Comparison of ENCODE assay signal across 28 cellular contexts in genomic region chr2:60364441-60364840, GRCh38.
DNase-seq lines count a peak whose midpoint lies in the region; ATAC-seq and TF ChIP-seq lines count a peak whose summit lies in the region.
"Had no signal": no experiment of that assay in that cellular context is flagged by ENCODE, and none has a peak within 500 bp of the region (broad histone marks: within the 10 kb centered on the region; RNA-seq: fewer than 3 reads in every experiment).

No MANE protein-coding gene starts in this region.

- no peak for TF ChIP-seq CTCF in DOHH2 (IDR thresholded peaks at IDR 0.05; ENCODE audit: low read depth, low read length, poor library complexity, severe bottlenecking)

- H3F3A ChIP-seq in DOHH2 (ENCODE audit: control insufficient read depth, insufficient read depth): peaks cover 34% of the 10 kb centered on the region

- no peak overlapping the region for H3K23ac ChIP-seq in trophoblast cell (ENCODE audit: low read length)

- no peaks in the 10 kb centered on the region for H3K9me2 ChIP-seq in DOHH2 (replicated peaks; ENCODE audit: control insufficient read depth, low read length)
- H3K9me2 ChIP-seq: SK-N-SH had no signal

- H4K8ac ChIP-seq in trophoblast cell (ENCODE audit: low read depth, low read length): no peak overlapping the region

- no peak overlapping the region for H3K9ac ChIP-seq in trophoblast cell (ENCODE audit: low read length)
- H3K9ac ChIP-seq: neural progenitor cell, SK-N-SH had no signal

- H3K4me2 ChIP-seq in DOHH2 (ENCODE audit: low read length) (peak overlapping the region; percentile 78), trophoblast cell (ENCODE audit: low read length) (no peak overlapping the region)
- H3K4me2 ChIP-seq: neural progenitor cell, SK-N-SH had no signal

- H2BK12ac ChIP-seq in trophoblast cell (ENCODE audit: low read length): peak overlapping the region; percentile 79

- H3K4me1 ChIP-seq in DOHH2 (ENCODE audit: control insufficient read depth, low read length): peaks cover 99% of the 10 kb centered on the region
- H3K4me1 ChIP-seq in trophoblast cell (ENCODE audit: control insufficient read depth in 1 of 2, insufficient read depth in 2 of 2, low read length in 2 of 2): peaks cover 2 to 10% of the 10 kb centered on the region in 2 experiments
- H3K4me1 ChIP-seq: neural progenitor cell, prostate gland, sigmoid colon, testis, uterus had no signal

- H3K4me3 ChIP-seq in DOHH2 (ENCODE audit: low read length) (peak overlapping the region; percentile 6), trophoblast cell (ENCODE audit: low read depth, low read length) (no peak overlapping the region)
- H3K4me3 ChIP-seq: cardiac muscle cell, esophagus muscularis mucosa, neural progenitor cell, prostate gland, sigmoid colon, testis, uterus had no signal

- H2BK5ac ChIP-seq in trophoblast cell (ENCODE audit: low read depth, low read length, poor library complexity): no peak overlapping the region

- no peak overlapping the region for H3K18ac ChIP-seq in trophoblast cell (ENCODE audit: low read length)

- DNase-seq in NCI-H1105 (lab: John Stamatoyannopoulos, UW) (peak; percentile 65), cerebellar cortex (ENCODE audit: low spot score) (peak; percentile 3), trophoblast cell (no peak), DMS53 (lab: John Stamatoyannopoulos, UW) (no peak)
- DNase-seq: activated CD8-positive, alpha-beta T cell treated with anti-CD3 and anti-CD28 coated beads, Interleukin-2, amount 10 ng/mL, durations not matched to agents 7 days and 5 days; CD8-positive, alpha-beta T cell; DMS153; GF-D8; Kasumi-1; NCI-H1694; NCI-H2171 treated with DMSO at 0.1 percent for 48 hours; NCI-H526; RPMI8226; sigmoid colon; SK-N-SH; stimulated activated CD4-positive, alpha-beta T cell treated with anti-CD3 and anti-CD28 coated beads, Interleukin-4, amount 100 ng/mL, for 4 hours; stimulated activated naive CD4-positive, alpha-beta T cell; T-helper 2 cell; testis; uterus had no signal

- no peak for ATAC-seq in GM19328 (IDR thresholded peaks at IDR 0.05; ENCODE audit: unreplicated experiment)
- no peak for ATAC-seq in GM21528 (IDR thresholded peaks at IDR 0.05; ENCODE audit: low FRiP score, unreplicated experiment)
- ATAC-seq: activated CD8-positive, alpha-beta T cell treated with anti-CD3 and anti-CD28 coated beads, Interleukin-2, amount 10 ng/mL, durations not matched to agents 7 days and 5 days; activated naive CD4-positive, alpha-beta T cell treated with anti-CD3 and anti-CD28 coated beads, Interleukin-2, amount 50 U/mL, for 72 hours; CD8-positive, alpha-beta T cell had no signal

- H4K12ac ChIP-seq in trophoblast cell (ENCODE audit: low read depth, low read length): no peak overlapping the region

- no peak overlapping the region for H4K91ac ChIP-seq in trophoblast cell (ENCODE audit: low read depth, low read length)

- H3K27ac ChIP-seq in DOHH2 (ENCODE audit: low read depth, low read length) (peak overlapping the region; percentile 99), trophoblast cell (ENCODE audit: low read depth, low read length) (no peak overlapping the region)
- H3K27ac ChIP-seq: cardiac muscle cell, esophagus muscularis mucosa, neural progenitor cell, prostate gland, sigmoid colon, testis, uterus had no signal

- H3K36me3 ChIP-seq in DOHH2 (ENCODE audit: control insufficient read depth, low read length) (peaks cover 10% of the 10 kb centered on the region), trophoblast cell (ENCODE audit: control insufficient read depth in 1 of 2, insufficient read depth in 2 of 2, low read length in 2 of 2) (no peaks in the 10 kb centered on the region)
- H3K36me3 ChIP-seq: cardiac muscle cell, esophagus muscularis mucosa, neural progenitor cell, prostate gland, sigmoid colon, uterus had no signal

- H3K79me2 ChIP-seq in DOHH2 (ENCODE audit: control insufficient read depth, low read length) (peaks cover 5% of the 10 kb centered on the region), trophoblast cell (ENCODE audit: control insufficient read depth, insufficient read depth, low read length, poor library complexity) (no peaks in the 10 kb centered on the region)

- no peak overlapping the region for H2AK5ac ChIP-seq in trophoblast cell (ENCODE audit: low read length)

- H3K9me3 ChIP-seq in DOHH2 (ENCODE audit: control insufficient read depth, insufficient read depth, low read length) (no peaks in the 10 kb centered on the region), trophoblast cell (ENCODE audit: insufficient read depth, low read depth, low read length) (no peaks in the 10 kb centered on the region)
- H3K9me3 ChIP-seq: esophagus muscularis mucosa, prostate gland, sigmoid colon, SK-N-SH, testis, uterus had no signal

- H3K14ac ChIP-seq in trophoblast cell (ENCODE audit: low read length): no peak overlapping the region

- H3K27me3 ChIP-seq in DOHH2 (ENCODE audit: control insufficient read depth, low read length) (no peaks in the 10 kb centered on the region), trophoblast cell (ENCODE audit: insufficient read depth, low read length) (no peaks in the 10 kb centered on the region)
- H3K27me3 ChIP-seq: cardiac muscle cell, esophagus muscularis mucosa, neural progenitor cell, sigmoid colon, testis, uterus had no signal

- no peaks in the 10 kb centered on the region for H4K20me1 ChIP-seq in DOHH2 (ENCODE audit: control insufficient read depth, insufficient read depth, low read depth, low read length)

- H2BK120ac ChIP-seq in trophoblast cell (ENCODE audit: insufficient read depth, low read length, poor library complexity): no peak overlapping the region

- H2AFZ ChIP-seq in trophoblast cell (ENCODE audit: insufficient read depth, low read length, poor library complexity): no peak overlapping the region
- H2AFZ ChIP-seq: neural progenitor cell had no signal

- H3K4ac ChIP-seq in trophoblast cell (ENCODE audit: low read depth, low read length): no peak overlapping the region

- H3K79me1 ChIP-seq in trophoblast cell (ENCODE audit: low read length): no peaks in the 10 kb centered on the region

- WGBS in trophoblast cell (ENCODE audit: extremely low coverage, insufficient coverage, insufficient read length): no CpG with 5 or more reads among the region's 8 CpGs

Comparison
In these comparisons a context has a peak if more than half of its experiments do, and no peak if none do; other contexts are left out.
1. DNase-seq: peak in NCI-H1105 (single experiment) and cerebellar cortex (single experiment); none in trophoblast cell (0 of 2) and DMS53 (single experiment).